ENCODE assay signal across 19 cellular contexts in the genomic region with DNA sequence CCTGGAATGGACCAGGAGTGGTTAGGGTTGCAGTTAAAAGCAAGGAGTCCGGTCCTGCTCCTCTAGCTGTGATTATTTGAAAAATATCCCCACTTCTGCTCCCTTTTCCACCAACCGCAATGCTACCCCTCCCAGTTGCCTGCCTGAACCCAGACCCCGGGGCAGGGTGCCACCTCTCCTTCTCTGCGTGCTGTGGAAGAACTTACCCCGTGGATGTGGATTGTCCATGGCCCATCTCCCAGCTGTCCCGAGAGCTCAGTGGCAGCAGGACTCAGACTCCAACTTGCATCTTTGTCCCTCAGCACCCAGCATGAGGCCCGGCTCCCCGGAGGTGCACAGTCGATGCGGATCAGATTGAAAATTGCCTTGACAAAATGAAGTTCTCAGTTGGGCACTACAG. TPM values are rescaled to one million over a fixed set of nuclear protein-coding genes. Genes with fewer than 3 reads are reported as not detected.
DNase-seq lines count a peak whose midpoint lies in the region; FAIRE-seq and TF ChIP-seq lines count a peak whose summit lies in the region.
"Had no signal": no experiment of that assay in that cellular context is flagged by ENCODE, and none has a peak within 500 bp of the region (broad histone marks: within the 10 kb centered on the region; RNA-seq: fewer than 3 reads in every experiment).

No MANE protein-coding gene starts in this region.

- H3K4ac ChIP-seq in H1 (replicated peaks; ENCODE audit: insufficient read length, low read depth, low read length): no peak overlapping the region

- H3K27me3 ChIP-seq in H1 (replicated peaks in 1 of 4; ENCODE audit: control insufficient read depth in 3 of 4, extremely low read depth in 1 of 4, insufficient read depth in 3 of 4, low read length in 3 of 4) (no peaks in the 10 kb centered on the region), GM23248 (replicated peaks; ENCODE audit: insufficient read depth) (peaks cover 23% of the 10 kb centered on the region; the same call in 1 of the 2 replicates)
- H3K27me3 ChIP-seq: BLaER1 had no signal

- H2BK120ac ChIP-seq in H1 (replicated peaks; ENCODE audit: low read depth, low read length): no peak overlapping the region

- FAIRE-seq in H1 (lab: Jason Lieb, UNC): no peak

- no peak for TF ChIP-seq POLR2A in H1 (IDR thresholded peaks at IDR 0.05; ENCODE audit: control extremely low read depth in 1 of 2, low read depth in 2 of 2, low read length in 2 of 2)

- H3K79me2 ChIP-seq in H1 (ENCODE audit: control insufficient read depth in 1 of 2, insufficient read depth in 2 of 2, low read length in 2 of 2) (no peaks in the 10 kb centered on the region), GM23248 (ENCODE audit: insufficient read depth) (no peaks in the 10 kb centered on the region)

- in situ Hi-C loops in GM23248 (cut with MboI): no loop called here

- no peak for TF ChIP-seq CTCF in HEK293 (tag by site-specific recombination; IDR thresholded peaks at IDR 0.05)
- no peak for TF ChIP-seq CTCF in brain (conservative IDR thresholded peaks at IDR 0.05)
- TF ChIP-seq CTCF in H1 (IDR thresholded peaks at IDR 0.05; ENCODE audit: control extremely low read depth in 1 of 3, insufficient read depth in 1 of 3, low read depth in 1 of 3, low read length in 3 of 3): no peak

- no peaks in the 10 kb centered on the region for H3K9me3 Mint-ChIP-seq in brain
- H3K9me3 Mint-ChIP-seq: CD14-positive monocyte had no signal

- no peaks in the 10 kb centered on the region for H3K79me1 ChIP-seq in H1 (ENCODE audit: low read depth, low read length)

- H3F3A ChIP-seq in GM23248 (ENCODE audit: insufficient read depth): no peaks in the 10 kb centered on the region

- H3K9ac ChIP-seq in H1 (replicated peaks in 1 of 4; ENCODE audit: extremely low read depth in 1 of 4, low read depth in 3 of 4, low read length in 3 of 4): no peak overlapping the region
- H3K9ac ChIP-seq in GM23248: no peak overlapping the region
- H3K9ac ChIP-seq: BLaER1 had no signal

- H2BK12ac ChIP-seq in H1 (ENCODE audit: low read depth, low read length): no peak overlapping the region

- H3K4me2 ChIP-seq in H1 (ENCODE audit: insufficient read depth in 1 of 2, low read depth in 2 of 2, low read length in 2 of 2): no peak overlapping the region
- H3K4me2 ChIP-seq in GM23248 (ENCODE audit: unreplicated experiment): no peak overlapping the region
- H3K4me2 ChIP-seq: BLaER1 had no signal

- H3K36me3 ChIP-seq in HEK293 (ENCODE audit: control insufficient read depth in 2 of 2, insufficient read depth in 1 of 2, low read length in 2 of 2): no peaks in the 10 kb centered on the region
- no peaks in the 10 kb centered on the region for H3K36me3 ChIP-seq in H1 (ENCODE audit: control insufficient read depth in 2 of 4, insufficient read depth in 4 of 4, low read length in 3 of 4)
- H3K36me3 ChIP-seq in GM23248 (ENCODE audit: low read depth): no peaks in the 10 kb centered on the region
- H3K36me3 ChIP-seq: BLaER1, HAP-1 had no signal

- H3K4me3 Mint-ChIP-seq in brain: no peak overlapping the region
- H3K4me3 Mint-ChIP-seq: CD14-positive monocyte; CD4-positive, alpha-beta memory T cell had no signal

- 97% methylated on average over 9 of the region's 10 CpGs; no CpG with 5 or more reads in 1 of the 2 experiments for WGBS in H1 (ENCODE audit: extremely low coverage in 1 of 2, insufficient coverage in 1 of 2, insufficient read length in 1 of 2, insufficient replicate concordance in 2 of 2, low coverage in 1 of 2, low lambda C conversion rate in 2 of 2, missing lambda C conversion rate in 1 of 2), 2 experiments
- 51 to 52% methylated on average over 10 of the region's 10 CpGs for WGBS in GM23248 (ENCODE audit: low coverage in 1 of 2, low lambda C conversion rate in 2 of 2, missing lambda C conversion rate in 2 of 2), 2 experiments

- H3K14ac ChIP-seq in H1 (ENCODE audit: insufficient read length): no peak overlapping the region

- H3K18ac ChIP-seq in H1 (ENCODE audit: extremely low read depth, low read length): no peak overlapping the region

- H3K4me1 ChIP-seq in HEK293 (ENCODE audit: control insufficient read depth, insufficient read depth, low read length): no peaks in the 10 kb centered on the region; the same call in 1 of the 2 replicates
- H3K4me1 ChIP-seq in H1 (replicated peaks in 1 of 4; ENCODE audit: control insufficient read depth in 3 of 4, insufficient read depth in 4 of 4, low read length in 3 of 4): peaks cover 0 to 6% (median 0%) of the 10 kb centered on the region in 4 experiments; a peak in 3 of 7 replicates
- H3K4me1 ChIP-seq in GM23248 (ENCODE audit: insufficient read depth): no peaks in the 10 kb centered on the region
- H3K4me1 ChIP-seq: HAP-1 had no signal

- CTCF ChIA-PET in HEK293 (lab: Yijun Ruan, JAX): no interaction called here
- CTCF ChIA-PET in H1 (lab: Charles Lee; ENCODE audit: partially characterized antibody): interaction anchor here (0.5 to 7.6 kb wide), 29 partner anchors 9 to 721 kb away, joined by 3 to 100 read pairs (median 5); a partner anchor contains a TSS

- no peak for DNase-seq in H1 (ENCODE audit: low read depth in 1 of 2, low spot score in 2 of 2)
- no peak for DNase-seq in substantia nigra (lab: John Stamatoyannopoulos, UW)
- DNase-seq in dermis blood vessel endothelial cell: no peak
- no peak for DNase-seq in GM23248
- no peak for DNase-seq in ureter (ENCODE audit: low spot score)
- DNase-seq: 8988T; CD4-positive, alpha-beta memory T cell; DMS153; DMS79 treated with DMSO at 0.1 percent for 48 hours; GF-D8 had no signal

- H2BK15ac ChIP-seq in H1 (ENCODE audit: low read length): no peak overlapping the region

- no peak overlapping the region for H3K4me3 ChIP-seq in HEK293 (ENCODE audit: low read depth, low read length)
- no peak overlapping the region for H3K4me3 ChIP-seq in H1 (ENCODE audit: extremely low read depth in 1 of 4, insufficient read depth in 2 of 4, low read depth in 3 of 4, low read length in 4 of 4)
- no peak overlapping the region for H3K4me3 ChIP-seq in GM23248
- H3K4me3 ChIP-seq: BLaER1, HAP-1 had no signal

- H3K27ac Mint-ChIP-seq in brain: peak overlapping the region in 4 of 5 experiments; percentile 9 to 97 (median 47)
- H3K27ac Mint-ChIP-seq: CD14-positive monocyte; CD4-positive, alpha-beta memory T cell had no signal

- no peak overlapping the region for H4K91ac ChIP-seq in H1 (replicated peaks; ENCODE audit: insufficient read length, low read length)

- H3K27ac ChIP-seq in HEK293 (ENCODE audit: extremely low read depth, low read depth, low read length): no peak overlapping the region
- H3K27ac ChIP-seq in H1 (ENCODE audit: low read depth, low read length): no peak overlapping the region
- peak overlapping the region; percentile 73 for H3K27ac ChIP-seq in substantia nigra (ENCODE audit: low read depth, low read length, poor library complexity, severe bottlenecking)
- H3K27ac ChIP-seq in GM23248: no peak overlapping the region
- H3K27ac ChIP-seq: BLaER1 had no signal

- peaks cover 3% of the 10 kb centered on the region for H3K36me3 Mint-ChIP-seq in brain
- H3K36me3 Mint-ChIP-seq: CD14-positive monocyte; CD4-positive, alpha-beta memory T cell had no signal

- peaks cover 92% of the 10 kb centered on the region for H3K4me1 Mint-ChIP-seq in brain
- H3K4me1 Mint-ChIP-seq: CD14-positive monocyte; CD4-positive, alpha-beta memory T cell had no signal

- H3K9me3 ChIP-seq in HEK293 (ENCODE audit: control insufficient read depth, insufficient read depth, low read depth, low read length) (no peaks in the 10 kb centered on the region), H1 (ENCODE audit: insufficient read depth in 2 of 2, low read depth in 1 of 2, low read length in 1 of 2) (no peaks in the 10 kb centered on the region), GM23248 (ENCODE audit: low read depth) (no peaks in the 10 kb centered on the region)
- H3K9me3 ChIP-seq: BLaER1, HAP-1 had no signal

- no peak for TF ChIP-seq EP300 in H1 (IDR thresholded peaks at IDR 0.05; ENCODE audit: borderline replicate concordance in 1 of 2, low read depth in 2 of 2, low read length in 2 of 2)

- H2AFZ ChIP-seq in H1 (ENCODE audit: low read length): peak overlapping the region; percentile 45; the same call in 1 of the 2 replicates
- H2AFZ ChIP-seq in GM23248: no peak overlapping the region

- no peak overlapping the region for H3K56ac ChIP-seq in H1 (replicated peaks; ENCODE audit: insufficient read length, low read depth, low read length)

- H3K27me3 Mint-ChIP-seq in brain: no peaks in the 10 kb centered on the region

- no peaks in the 10 kb centered on the region for H3K23me2 ChIP-seq in H1 (ENCODE audit: low read depth, low read length)

- no peak overlapping the region for H4K8ac ChIP-seq in H1 (ENCODE audit: extremely low read depth, insufficient read depth, low read length)

- TF ChIP-seq RAD21 in H1 (IDR thresholded peaks at IDR 0.05 in 1 of 2, conservative IDR thresholded peaks at IDR 0.05 in 1 of 2; ENCODE audit: low read depth in 2 of 2, low read length in 2 of 2): no peak

- H2AK5ac ChIP-seq in H1 (ENCODE audit: low read depth, low read length): no peak overlapping the region

- H4K20me1 ChIP-seq in H1 (replicated peaks in 1 of 2; ENCODE audit: control insufficient read depth in 1 of 2, insufficient read depth in 2 of 2, low read length in 2 of 2) (no peaks in the 10 kb centered on the region), GM23248 (ENCODE audit: insufficient read depth) (no peaks in the 10 kb centered on the region)
- H4K20me1 ChIP-seq: BLaER1 had no signal

- no peak overlapping the region for H2BK5ac ChIP-seq in H1 (ENCODE audit: low read depth, low read length)

- no peak overlapping the region for H2BK20ac ChIP-seq in H1 (ENCODE audit: low read length)

- no peaks in the 10 kb centered on the region for H3K9me2 ChIP-seq in GM23248 (ENCODE audit: insufficient read depth)

- H3K23ac ChIP-seq in H1 (ENCODE audit: insufficient read length): no peak overlapping the region

- no peak overlapping the region for H4K5ac ChIP-seq in H1 (ENCODE audit: insufficient read length, low read depth, low read length)

- POLR2A ChIA-PET in HEK293 (lab: Yijun Ruan, JAX): no interaction called here
- POLR2A ChIA-PET in H1 (lab: Charles Lee; ENCODE audit: partially characterized antibody): interaction anchor here (1.0 to 1.4 kb wide), 4 partner anchors 10 to 89 kb away, joined by 3 read pairs; a partner anchor contains a TSS

RNA-seq across cellular contexts. Expression of a gene that starts 14.4 kb away (rescaled TPM):
- polyA plus RNA-seq in brain (ENCODE audit: insufficient read depth, low read depth, low replicate concordance) (47.7 TPM), H1 (2011; rRNA removed) (0.35 and 0.63 TPM in 2 replicates), GM23248 (2016; fragmentation: Nextera tagmentation; extraction: Ambion mirVana) (not detected in 2 replicates)
- 0.30 and 0.31 TPM in 2 replicates for total RNA-seq in H1 (2021; fragmentation: NEBNext Ultra II Directional; extraction: Animal tissue kit (Norgen Biotek cat#: 25700))
- 0.50 TPM for polyA plus RNA-seq in H1 (2011; cell fraction: cytosol; rRNA removed)
- polyA plus RNA-seq in H1 (2011; cell fraction: nucleus; rRNA removed): 1.00 TPM
- 0.22 to 0.61 TPM (median 0.41 TPM) in 4 replicates for polyA plus RNA-seq in H1 (2012, experiment 1 of 2)
- 0.22 TPM for polyA plus RNA-seq in H1 (2012, experiment 2 of 2)
- 0.24 TPM for polyA plus RNA-seq in H1 (2013, experiment 1 of 2)
- polyA plus RNA-seq in H1 (2013, experiment 2 of 2): 0.26 TPM
- polyA minus RNA-seq in H1 (2011; rRNA and poly(A)+ RNA removed): 0.44 and 1.2 TPM in 2 replicates
- polyA minus RNA-seq in H1 (2011; cell fraction: cytosol; rRNA and poly(A)+ RNA removed): 0.51 TPM
- 0.50 TPM for polyA minus RNA-seq in H1 (2011; cell fraction: nucleus; rRNA and poly(A)+ RNA removed)
- total RNA-seq in dermis blood vessel endothelial cell (under 0.01 TPM in 1 of 2 replicates, not detected in the other), ureter (4.0 TPM)
- not detected in 2 replicates for total RNA-seq in GM23248 (2014; rRNA removed; shearing (Covaris generic))
- total RNA-seq: A673; CD4-positive, alpha-beta memory T cell; H4; HT-29 had no signal
- polyA plus RNA-seq: AG04450; CD14-positive monocyte; CD4-positive, alpha-beta memory T cell had no signal
